ENCODE assay signal across 1 cellular context in the genomic region with DNA sequence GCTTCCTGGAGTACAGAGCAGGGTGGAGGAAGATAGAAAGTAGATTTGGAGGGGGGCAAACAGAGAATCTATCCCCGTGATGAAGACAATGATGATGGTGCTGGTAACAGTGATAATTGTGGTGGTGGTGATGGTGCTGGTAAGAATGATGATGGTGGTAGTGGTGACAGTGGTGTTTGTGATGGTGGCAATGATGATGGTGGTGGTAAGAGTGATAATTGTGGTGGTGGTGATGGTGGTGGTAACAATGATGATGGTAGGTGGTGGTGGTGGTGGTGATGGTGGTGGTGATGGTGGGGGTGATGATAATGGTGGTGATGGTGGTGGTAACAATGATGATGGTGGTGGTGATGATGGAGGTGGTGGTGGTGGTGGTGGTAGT.
TF ChIP-seq lines count a peak whose summit lies in the region.

No MANE protein-coding gene starts in this region.

TF ChIP-seq in HEK293, 187 proteins besides CTCF, POLR2A, EP300 and RAD21 (continued from another document):
- TF ChIP-seq, protein P1, sequence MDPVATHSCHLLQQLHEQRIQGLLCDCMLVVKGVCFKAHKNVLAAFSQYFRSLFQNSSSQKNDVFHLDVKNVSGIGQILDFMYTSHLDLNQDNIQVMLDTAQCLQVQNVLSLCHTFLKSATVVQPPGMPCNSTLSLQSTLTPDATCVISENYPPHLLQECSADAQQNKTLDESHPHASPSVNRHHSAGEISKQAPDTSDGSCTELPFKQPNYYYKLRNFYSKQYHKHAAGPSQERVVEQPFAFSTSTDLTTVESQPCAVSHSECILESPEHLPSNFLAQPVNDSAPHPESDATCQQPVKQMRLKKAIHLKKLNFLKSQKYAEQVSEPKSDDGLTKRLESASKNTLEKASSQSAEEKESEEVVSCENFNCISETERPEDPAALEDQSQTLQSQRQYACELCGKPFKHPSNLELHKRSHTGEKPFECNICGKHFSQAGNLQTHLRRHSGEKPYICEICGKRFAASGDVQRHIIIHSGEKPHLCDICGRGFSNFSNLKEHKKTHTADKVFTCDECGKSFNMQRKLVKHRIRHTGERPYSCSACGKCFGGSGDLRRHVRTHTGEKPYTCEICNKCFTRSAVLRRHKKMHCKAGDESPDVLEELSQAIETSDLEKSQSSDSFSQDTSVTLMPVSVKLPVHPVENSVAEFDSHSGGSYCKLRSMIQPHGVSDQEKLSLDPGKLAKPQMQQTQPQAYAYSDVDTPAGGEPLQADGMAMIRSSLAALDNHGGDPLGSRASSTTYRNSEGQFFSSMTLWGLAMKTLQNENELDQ (tag by site-specific recombination; IDR thresholded peaks at IDR 0.05; ENCODE audit: low read depth), result no peak
- TF ChIP-seq, protein P2, sequence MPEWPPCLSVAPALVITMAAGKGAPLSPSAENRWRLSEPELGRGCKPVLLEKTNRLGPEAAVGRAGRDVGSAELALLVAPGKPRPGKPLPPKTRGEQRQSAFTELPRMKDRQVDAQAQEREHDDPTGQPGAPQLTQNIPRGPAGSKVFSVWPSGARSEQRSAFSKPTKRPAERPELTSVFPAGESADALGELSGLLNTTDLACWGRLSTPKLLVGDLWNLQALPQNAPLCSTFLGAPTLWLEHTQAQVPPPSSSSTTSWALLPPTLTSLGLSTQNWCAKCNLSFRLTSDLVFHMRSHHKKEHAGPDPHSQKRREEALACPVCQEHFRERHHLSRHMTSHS (tag by site-specific recombination; IDR thresholded peaks at IDR 0.05), result peak; percentile 52; the same call in 1 of the 2 replicates
- TF ChIP-seq ZSCAN16 (tag by site-specific recombination; IDR thresholded peaks at IDR 0.05) (no peak), ZNF658 (tag by site-specific recombination; IDR thresholded peaks at IDR 0.05) (peak; percentile 61; the same call in 1 of the 2 replicates), BCL11A (tag by site-specific recombination; IDR thresholded peaks at IDR 0.05; ENCODE audit: low read depth) (no peak), ZNF404 (tag by site-specific recombination; IDR thresholded peaks at IDR 0.05) (no peak), ZNF623 (tag by site-specific recombination; IDR thresholded peaks at IDR 0.05) (no peak), ZNF24 (tag by site-specific recombination; IDR thresholded peaks at IDR 0.05) (no peak), OVOL3 (tag by site-specific recombination; IDR thresholded peaks at IDR 0.05) (no peak; the same call in 1 of the 2 replicates), ZNF621 (tag by site-specific recombination; IDR thresholded peaks at IDR 0.05) (no peak), ZNF214 (tag by site-specific recombination; IDR thresholded peaks at IDR 0.05; ENCODE audit: borderline replicate concordance) (no peak), ZBTB7A (tag by site-specific recombination; IDR thresholded peaks at IDR 0.05; ENCODE audit: low read depth) (no peak), ZNF175 (tag by site-specific recombination; IDR thresholded peaks at IDR 0.05) (no peak), ZNF48 (tag by site-specific recombination; IDR thresholded peaks at IDR 0.05) (no peak), WT1 (tag by site-specific recombination; IDR thresholded peaks at IDR 0.05) (no peak), HOXC10 (CRISPR knock-in tag; IDR thresholded peaks at IDR 0.05) (no peak), ZNF174 (tag by site-specific recombination; IDR thresholded peaks at IDR 0.05) (no peak), MZF1 (tag by site-specific recombination; IDR thresholded peaks at IDR 0.05; ENCODE audit: borderline replicate concordance) (no peak), ZNF37A (tag by site-specific recombination; IDR thresholded peaks at IDR 0.05) (no peak), ZNF23 (tag by site-specific recombination; IDR thresholded peaks at IDR 0.05; ENCODE audit: borderline replicate concordance) (no peak), ZNF311 (tag by site-specific recombination; IDR thresholded peaks at IDR 0.05; ENCODE audit: borderline replicate concordance) (no peak), ZNF19 (tag by site-specific recombination; IDR thresholded peaks at IDR 0.05; ENCODE audit: low read depth) (no peak), ZNF394 (tag by site-specific recombination; IDR thresholded peaks at IDR 0.05; ENCODE audit: borderline replicate concordance) (no peak), ZNF791 (tag by site-specific recombination; IDR thresholded peaks at IDR 0.05) (0 out of 2 replicates have a peak, but pooled peaks have one; percentile 69), ZNF354C (tag by site-specific recombination; IDR thresholded peaks at IDR 0.05; ENCODE audit: borderline replicate concordance, low read depth) (no peak), ZNF830 (tag by site-specific recombination; IDR thresholded peaks at IDR 0.05; ENCODE audit: low read depth) (no peak), ZNF544 (tag by site-specific recombination; IDR thresholded peaks at IDR 0.05) (peak; percentile 34; the same call in 1 of the 2 replicates), REPIN1 (tag by site-specific recombination; IDR thresholded peaks at IDR 0.05; ENCODE audit: low read depth) (no peak), ZBTB1 (tag by site-specific recombination; IDR thresholded peaks at IDR 0.05) (no peak), ZNF132 (tag by site-specific recombination; IDR thresholded peaks at IDR 0.05; ENCODE audit: borderline replicate concordance) (no peak), ZIC2 (tag by site-specific recombination; IDR thresholded peaks at IDR 0.05) (no peak), ZNF155 (tag by site-specific recombination; IDR thresholded peaks at IDR 0.05) (no peak), ZFP3 (tag by site-specific recombination; IDR thresholded peaks at IDR 0.05; ENCODE audit: low read depth) (no peak)
- TF ChIP-seq, protein P3, sequence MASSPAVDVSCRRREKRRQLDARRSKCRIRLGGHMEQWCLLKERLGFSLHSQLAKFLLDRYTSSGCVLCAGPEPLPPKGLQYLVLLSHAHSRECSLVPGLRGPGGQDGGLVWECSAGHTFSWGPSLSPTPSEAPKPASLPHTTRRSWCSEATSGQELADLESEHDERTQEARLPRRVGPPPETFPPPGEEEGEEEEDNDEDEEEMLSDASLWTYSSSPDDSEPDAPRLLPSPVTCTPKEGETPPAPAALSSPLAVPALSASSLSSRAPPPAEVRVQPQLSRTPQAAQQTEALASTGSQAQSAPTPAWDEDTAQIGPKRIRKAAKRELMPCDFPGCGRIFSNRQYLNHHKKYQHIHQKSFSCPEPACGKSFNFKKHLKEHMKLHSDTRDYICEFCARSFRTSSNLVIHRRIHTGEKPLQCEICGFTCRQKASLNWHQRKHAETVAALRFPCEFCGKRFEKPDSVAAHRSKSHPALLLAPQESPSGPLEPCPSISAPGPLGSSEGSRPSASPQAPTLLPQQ (tag by site-specific recombination; IDR thresholded peaks at IDR 0.05), result no peak
- TF ChIP-seq, protein P4, sequence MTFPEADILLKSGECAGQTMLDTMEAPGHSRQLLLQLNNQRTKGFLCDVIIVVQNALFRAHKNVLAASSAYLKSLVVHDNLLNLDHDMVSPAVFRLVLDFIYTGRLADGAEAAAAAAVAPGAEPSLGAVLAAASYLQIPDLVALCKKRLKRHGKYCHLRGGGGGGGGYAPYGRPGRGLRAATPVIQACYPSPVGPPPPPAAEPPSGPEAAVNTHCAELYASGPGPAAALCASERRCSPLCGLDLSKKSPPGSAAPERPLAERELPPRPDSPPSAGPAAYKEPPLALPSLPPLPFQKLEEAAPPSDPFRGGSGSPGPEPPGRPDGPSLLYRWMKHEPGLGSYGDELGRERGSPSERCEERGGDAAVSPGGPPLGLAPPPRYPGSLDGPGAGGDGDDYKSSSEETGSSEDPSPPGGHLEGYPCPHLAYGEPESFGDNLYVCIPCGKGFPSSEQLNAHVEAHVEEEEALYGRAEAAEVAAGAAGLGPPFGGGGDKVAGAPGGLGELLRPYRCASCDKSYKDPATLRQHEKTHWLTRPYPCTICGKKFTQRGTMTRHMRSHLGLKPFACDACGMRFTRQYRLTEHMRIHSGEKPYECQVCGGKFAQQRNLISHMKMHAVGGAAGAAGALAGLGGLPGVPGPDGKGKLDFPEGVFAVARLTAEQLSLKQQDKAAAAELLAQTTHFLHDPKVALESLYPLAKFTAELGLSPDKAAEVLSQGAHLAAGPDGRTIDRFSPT (tag by site-specific recombination; IDR thresholded peaks at IDR 0.05), result no peak
- TF ChIP-seq, protein P5, sequence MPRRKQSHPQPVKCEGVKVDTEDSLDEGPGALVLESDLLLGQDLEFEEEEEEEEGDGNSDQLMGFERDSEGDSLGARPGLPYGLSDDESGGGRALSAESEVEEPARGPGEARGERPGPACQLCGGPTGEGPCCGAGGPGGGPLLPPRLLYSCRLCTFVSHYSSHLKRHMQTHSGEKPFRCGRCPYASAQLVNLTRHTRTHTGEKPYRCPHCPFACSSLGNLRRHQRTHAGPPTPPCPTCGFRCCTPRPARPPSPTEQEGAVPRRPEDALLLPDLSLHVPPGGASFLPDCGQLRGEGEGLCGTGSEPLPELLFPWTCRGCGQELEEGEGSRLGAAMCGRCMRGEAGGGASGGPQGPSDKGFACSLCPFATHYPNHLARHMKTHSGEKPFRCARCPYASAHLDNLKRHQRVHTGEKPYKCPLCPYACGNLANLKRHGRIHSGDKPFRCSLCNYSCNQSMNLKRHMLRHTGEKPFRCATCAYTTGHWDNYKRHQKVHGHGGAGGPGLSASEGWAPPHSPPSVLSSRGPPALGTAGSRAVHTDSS (tag by site-specific recombination; IDR thresholded peaks at IDR 0.05), result peak; percentile 26; the same call in 1 of the 2 replicates
- TF ChIP-seq, protein P6, sequence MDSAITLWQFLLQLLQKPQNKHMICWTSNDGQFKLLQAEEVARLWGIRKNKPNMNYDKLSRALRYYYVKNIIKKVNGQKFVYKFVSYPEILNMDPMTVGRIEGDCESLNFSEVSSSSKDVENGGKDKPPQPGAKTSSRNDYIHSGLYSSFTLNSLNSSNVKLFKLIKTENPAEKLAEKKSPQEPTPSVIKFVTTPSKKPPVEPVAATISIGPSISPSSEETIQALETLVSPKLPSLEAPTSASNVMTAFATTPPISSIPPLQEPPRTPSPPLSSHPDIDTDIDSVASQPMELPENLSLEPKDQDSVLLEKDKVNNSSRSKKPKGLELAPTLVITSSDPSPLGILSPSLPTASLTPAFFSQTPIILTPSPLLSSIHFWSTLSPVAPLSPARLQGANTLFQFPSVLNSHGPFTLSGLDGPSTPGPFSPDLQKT (IDR thresholded peaks at IDR 0.05; ENCODE audit: borderline replicate concordance, low read depth, low read length), result no peak
- TF ChIP-seq, protein P7, sequence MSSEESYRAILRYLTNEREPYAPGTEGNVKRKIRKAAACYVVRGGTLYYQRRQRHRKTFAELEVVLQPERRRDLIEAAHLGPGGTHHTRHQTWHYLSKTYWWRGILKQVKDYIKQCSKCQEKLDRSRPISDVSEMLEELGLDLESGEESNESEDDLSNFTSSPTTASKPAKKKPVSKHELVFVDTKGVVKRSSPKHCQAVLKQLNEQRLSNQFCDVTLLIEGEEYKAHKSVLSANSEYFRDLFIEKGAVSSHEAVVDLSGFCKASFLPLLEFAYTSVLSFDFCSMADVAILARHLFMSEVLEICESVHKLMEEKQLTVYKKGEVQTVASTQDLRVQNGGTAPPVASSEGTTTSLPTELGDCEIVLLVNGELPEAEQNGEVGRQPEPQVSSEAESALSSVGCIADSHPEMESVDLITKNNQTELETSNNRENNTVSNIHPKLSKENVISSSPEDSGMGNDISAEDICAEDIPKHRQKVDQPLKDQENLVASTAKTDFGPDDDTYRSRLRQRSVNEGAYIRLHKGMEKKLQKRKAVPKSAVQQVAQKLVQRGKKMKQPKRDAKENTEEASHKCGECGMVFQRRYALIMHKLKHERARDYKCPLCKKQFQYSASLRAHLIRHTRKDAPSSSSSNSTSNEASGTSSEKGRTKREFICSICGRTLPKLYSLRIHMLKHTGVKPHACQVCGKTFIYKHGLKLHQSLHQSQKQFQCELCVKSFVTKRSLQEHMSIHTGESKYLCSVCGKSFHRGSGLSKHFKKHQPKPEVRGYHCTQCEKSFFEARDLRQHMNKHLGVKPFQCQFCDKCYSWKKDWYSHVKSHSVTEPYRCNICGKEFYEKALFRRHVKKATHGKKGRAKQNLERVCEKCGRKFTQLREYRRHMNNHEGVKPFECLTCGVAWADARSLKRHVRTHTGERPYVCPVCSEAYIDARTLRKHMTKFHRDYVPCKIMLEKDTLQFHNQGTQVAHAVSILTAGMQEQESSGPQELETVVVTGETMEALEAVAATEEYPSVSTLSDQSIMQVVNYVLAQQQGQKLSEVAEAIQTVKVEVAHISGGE (tag by site-specific recombination; conservative IDR thresholded peaks at IDR 0.05; ENCODE audit: low read depth), result no peak
